11 cellular contexts compared by ENCODE assay signal in genomic region chr2:147355706-147356105, GRCh38.
"Had no signal": no experiment of that assay in that cellular context is flagged by ENCODE, and none has a peak within 500 bp of the region (broad histone marks: within the 10 kb centered on the region; RNA-seq: fewer than 3 reads in every experiment).

No MANE protein-coding gene starts in this region.

- H3K27ac Mint-ChIP-seq: activated CD4-positive, alpha-beta T cell treated with anti-CD3 and anti-CD28 coated beads, Interleukin-2, amount 10 ng/mL, durations not matched to agents 7 days and 5 days; activated naive CD8-positive, alpha-beta T cell treated with anti-CD3 and anti-CD28 coated beads, Interleukin-2, amount 10 ng/mL, durations not matched to agents 7 days and 5 days; effector memory CD8-positive, alpha-beta T cell had no signal

- H3K27ac ChIP-seq: epithelial cell of prostate, ovary, thoracic aorta had no signal

- H3K4me1 Mint-ChIP-seq: activated CD4-positive, alpha-beta T cell treated with anti-CD3 and anti-CD28 coated beads, Interleukin-2, amount 10 ng/mL, durations not matched to agents 7 days and 5 days; activated naive CD8-positive, alpha-beta T cell treated with anti-CD3 and anti-CD28 coated beads, Interleukin-2, amount 10 ng/mL, durations not matched to agents 7 days and 5 days had no signal

- DNase-seq: activated CD4-positive, alpha-beta T cell treated with anti-CD3 and anti-CD28 coated beads, Interleukin-2, amount 10 ng/mL, durations not matched to agents 7 days and 5 days; activated CD8-positive, alpha-beta memory T cell treated with anti-CD3 and anti-CD28 coated beads, Interleukin-2, amount 50 U/mL, for 48 hours; activated naive CD8-positive, alpha-beta T cell treated with anti-CD3 and anti-CD28 coated beads, Interleukin-2, amount 10 ng/mL, durations not matched to agents 7 days and 5 days; dermis blood vessel endothelial cell; effector memory CD8-positive, alpha-beta T cell; left ventricle myocardium superior; mesenchymal stem cell; ovary; stimulated activated CD4-positive, alpha-beta T cell treated with anti-CD3 and anti-CD28 coated beads, Interleukin-1b, Interleukin-23, amount 100 ng/mL, for 48 hours had no signal

- H3K27me3 ChIP-seq: ovary had no signal

- ATAC-seq: left ventricle myocardium superior had no signal

- H3K27me3 Mint-ChIP-seq: effector memory CD8-positive, alpha-beta T cell had no signal

- H3K9me3 ChIP-seq: ovary, thoracic aorta had no signal

- H3K36me3 Mint-ChIP-seq: activated naive CD8-positive, alpha-beta T cell treated with anti-CD3 and anti-CD28 coated beads, Interleukin-2, amount 10 ng/mL, durations not matched to agents 7 days and 5 days had no signal

- H3K36me3 ChIP-seq: ovary, thoracic aorta had no signal

- H3K4me3 ChIP-seq: ovary, thoracic aorta had no signal

- H3K4me3 Mint-ChIP-seq: activated CD4-positive, alpha-beta T cell treated with anti-CD3 and anti-CD28 coated beads, Interleukin-2, amount 10 ng/mL, durations not matched to agents 7 days and 5 days; activated naive CD8-positive, alpha-beta T cell treated with anti-CD3 and anti-CD28 coated beads, Interleukin-2, amount 10 ng/mL, durations not matched to agents 7 days and 5 days; effector memory CD8-positive, alpha-beta T cell had no signal
